ENCODE assay signal across 9 cellular contexts in genomic region chr16:68529931-68530667, GRCh38. TPM values are rescaled to one million over a fixed set of nuclear protein-coding genes. Genes with fewer than 3 reads are reported as not detected.
DNase-seq lines count a peak whose midpoint lies in the region; ATAC-seq and TF ChIP-seq lines count a peak whose summit lies in the region.
"Had no signal": no experiment of that assay in that cellular context is flagged by ENCODE, and none has a peak within 500 bp of the region (broad histone marks: within the 10 kb centered on the region; RNA-seq: fewer than 3 reads in every experiment).

No MANE protein-coding gene starts in this region.

- peak overlapping the region; percentile 87 to 95 (median 91) for H3K4me3 Mint-ChIP-seq in CD4-positive, alpha-beta memory T cell
- peak overlapping the region; percentile 95 for H3K4me3 Mint-ChIP-seq in activated T-helper 17 cell treated with anti-CD3 and anti-CD28 coated beads, Interleukin-2, amount 50 U/mL, for 72 hours
- peak overlapping the region; percentile 80 for H3K4me3 Mint-ChIP-seq in natural killer cell treated with Interleukin-12 subunit alpha and Interleukin-12 subunit beta and Interleukin-15 and Interleukin-18, amount 100 ng/mL, for 72 hours

- POLR2A ChIA-PET in CD4-positive, alpha-beta memory T cell (lab: Charles Lee; ENCODE audit: partially characterized antibody): interaction anchor here (1.0 to 5.6 kb wide), 4 partner anchors 9 to 603 kb away, joined by 4 to 54 read pairs (median 4); partner anchors contain the start of genes CHTF8, SMPD3, UTP4 and ZFP90
- POLR2A ChIA-PET in Panc1 (lab: Charles Lee): interaction anchor here (0.6 kb wide), 1 partner anchor 33 kb away, joined by 3 read pairs; no protein-coding TSS in a partner anchor

- in situ Hi-C loops in Panc1 (cut with HindIII; ENCODE audit: low pct_unique_long_range_greater_than_20kb, low sequenced_read_pairs): no loop called here

- no peaks in the 10 kb centered on the region for H3K27me3 Mint-ChIP-seq in CD4-positive, alpha-beta memory T cell
- H3K27me3 Mint-ChIP-seq in activated T-helper 17 cell treated with anti-CD3 and anti-CD28 coated beads, Interleukin-2, amount 50 U/mL, for 72 hours: no peaks in the 10 kb centered on the region
- H3K27me3 Mint-ChIP-seq in natural killer cell treated with Interleukin-12 subunit alpha and Interleukin-12 subunit beta and Interleukin-15 and Interleukin-18, amount 100 ng/mL, for 72 hours: peaks cover 0 to 8% of the 10 kb centered on the region in 2 donors

- H3K9me3 ChIP-seq in CD4-positive, alpha-beta memory T cell (ENCODE audit: control insufficient read depth in 1 of 2, low read length in 2 of 2): no peaks in the 10 kb centered on the region
- H3K9me3 ChIP-seq in Panc1 (ENCODE audit: control insufficient read depth, insufficient read depth, low read depth, low read length): no peaks in the 10 kb centered on the region

- CTCF ChIA-PET in CD4-positive, alpha-beta memory T cell (lab: Charles Lee; ENCODE audit: partially characterized antibody): interaction anchor here (0.6 to 6.6 kb wide), 10 partner anchors 9 to 593 kb away, joined by 3 to 61 read pairs (median 16); partner anchors contain the start of genes TANGO6 and ZFP90
- CTCF ChIA-PET in Panc1 (lab: Charles Lee): interaction anchor here (0.6 to 2.3 kb wide), 5 partner anchors 9 to 461 kb away, joined by 3 to 10 read pairs (median 4); no protein-coding TSS in a partner anchor

- peak overlapping the region; percentile 36 to 79 for H3K4me3 ChIP-seq in CD4-positive, alpha-beta memory T cell (ENCODE audit: low read length in 2 of 2)
- peak overlapping the region; percentile 73 to 74 for H3K4me3 ChIP-seq in Panc1 (ENCODE audit: low read depth in 2 of 2, low read length in 2 of 2)

- peaks cover 21% of the 10 kb centered on the region for H3K4me1 ChIP-seq in CD4-positive, alpha-beta memory T cell (ENCODE audit: insufficient read depth, low read length)
- no peaks in the 10 kb centered on the region; the same call in 1 of the 2 replicates for H3K4me1 ChIP-seq in Panc1 (ENCODE audit: control insufficient read depth, insufficient read depth, low read length)

- H3K9me3 Mint-ChIP-seq in CD4-positive, alpha-beta memory T cell: peaks cover 0 to 2% (median 0%) of the 10 kb centered on the region in 8 donors
- H3K9me3 Mint-ChIP-seq in activated T-helper 17 cell treated with anti-CD3 and anti-CD28 coated beads, Interleukin-2, amount 50 U/mL, for 72 hours: no peaks in the 10 kb centered on the region
- H3K9me3 Mint-ChIP-seq in natural killer cell treated with Interleukin-12 subunit alpha and Interleukin-12 subunit beta and Interleukin-15 and Interleukin-18, amount 100 ng/mL, for 72 hours: no peaks in the 10 kb centered on the region

- DNase-seq in CD4-positive, alpha-beta memory T cell: peak; percentile 86 to 91 (median 87)
- peak; percentile 94 for DNase-seq in HuH-7.5 (ENCODE audit: low spot score)
- DNase-seq in Panc1 (ENCODE audit: low read depth, low spot score): peak; percentile 47
- DNase-seq in fibroblast of peridontal ligament (ENCODE audit: extremely low read depth): peak; percentile 77
- peak; percentile 87 for DNase-seq in natural killer cell treated with Interleukin-12 subunit alpha and Interleukin-12 subunit beta and Interleukin-15 and Interleukin-18, amount 100 ng/mL, for 72 hours (ENCODE audit: low spot score)
- peak; percentile 80 to 90 (median 84) for DNase-seq in stimulated activated naive CD4-positive, alpha-beta T cell (lab: John Stamatoyannopoulos, UW)

- BruUV-seq in Panc1 (replicated peaks; lab: Mats Ljungman, UMichigan): no TSS peak

- intact Hi-C loops in CD4-positive, alpha-beta memory T cell (cut with micrococcal nuclease): loop anchor here (1.0 to 5.0 kb wide), 5 partner anchors 9 to 657 kb away; partner anchors contain the start of genes SNTB2 and ZFP90
- intact Hi-C loops in Panc1 (cut with micrococcal nuclease; ENCODE audit: unreplicated experiment): loop anchor here (10.0 kb wide), 1 partner anchor 175 kb away; no protein-coding TSS in a partner anchor

- H3K27me3 ChIP-seq in CD4-positive, alpha-beta memory T cell (ENCODE audit: insufficient read depth, low read length): no peaks in the 10 kb centered on the region
- H3K27me3 ChIP-seq in Panc1 (ENCODE audit: control insufficient read depth, insufficient read depth, low read length): no peaks in the 10 kb centered on the region

- peaks cover 0 to 9% of the 10 kb centered on the region in 2 donors for H3K36me3 Mint-ChIP-seq in CD4-positive, alpha-beta memory T cell
- peaks cover 6% of the 10 kb centered on the region for H3K36me3 Mint-ChIP-seq in activated T-helper 17 cell treated with anti-CD3 and anti-CD28 coated beads, Interleukin-2, amount 50 U/mL, for 72 hours (ENCODE audit: low read depth)
- no peaks in the 10 kb centered on the region for H3K36me3 Mint-ChIP-seq in natural killer cell treated with Interleukin-12 subunit alpha and Interleukin-12 subunit beta and Interleukin-15 and Interleukin-18, amount 100 ng/mL, for 72 hours

- peak overlapping the region; percentile 45 for H3K27ac ChIP-seq in CD4-positive, alpha-beta memory T cell (ENCODE audit: low read depth, low read length)
- H3K27ac ChIP-seq in Panc1 (ENCODE audit: low read length): peak overlapping the region; percentile 74
- H3K27ac ChIP-seq: epithelial cell of prostate had no signal

- peak; percentile 75 for ATAC-seq in GM21381 (IDR thresholded peaks at IDR 0.05; ENCODE audit: unreplicated experiment)
- peak; percentile 98 for ATAC-seq in Panc1
- peak; percentile 96 for ATAC-seq in activated T-helper 17 cell treated with anti-CD3 and anti-CD28 coated beads, Interleukin-2, amount 50 U/mL, for 72 hours (replicated peaks)
- ATAC-seq in natural killer cell treated with Interleukin-12 subunit alpha and Interleukin-12 subunit beta and Interleukin-15 and Interleukin-18, amount 100 ng/mL, for 72 hours: peak; percentile 93

- TF ChIP-seq CTCF in Panc1 (IDR thresholded peaks at IDR 0.05): no peak

- H3K4me1 Mint-ChIP-seq in CD4-positive, alpha-beta memory T cell: peaks cover 12 to 26% (median 21%) of the 10 kb centered on the region in 4 donors
- peaks cover 10% of the 10 kb centered on the region for H3K4me1 Mint-ChIP-seq in activated T-helper 17 cell treated with anti-CD3 and anti-CD28 coated beads, Interleukin-2, amount 50 U/mL, for 72 hours
- peaks cover 15 to 21% of the 10 kb centered on the region in 2 donors for H3K4me1 Mint-ChIP-seq in natural killer cell treated with Interleukin-12 subunit alpha and Interleukin-12 subunit beta and Interleukin-15 and Interleukin-18, amount 100 ng/mL, for 72 hours (ENCODE audit: low read depth in 2 of 2)

- no peaks in the 10 kb centered on the region for H3K36me3 ChIP-seq in CD4-positive, alpha-beta memory T cell (ENCODE audit: insufficient read depth, low read length)
- H3K36me3 ChIP-seq in Panc1 (ENCODE audit: control insufficient read depth, insufficient read depth, low read length): no peaks in the 10 kb centered on the region

- H3K27ac Mint-ChIP-seq in CD4-positive, alpha-beta memory T cell: peak overlapping the region; percentile 85 to 97 (median 90)
- H3K27ac Mint-ChIP-seq in activated T-helper 17 cell treated with anti-CD3 and anti-CD28 coated beads, Interleukin-2, amount 50 U/mL, for 72 hours: peak overlapping the region; percentile 90
- H3K27ac Mint-ChIP-seq in natural killer cell treated with Interleukin-12 subunit alpha and Interleukin-12 subunit beta and Interleukin-15 and Interleukin-18, amount 100 ng/mL, for 72 hours: peak overlapping the region in 1 of 2 donors; percentile 62

RNA-seq across cellular contexts. Expression of gene ZFP90, which starts 9.0 kb away (rescaled TPM):
- 10 to 100 TPM; 53.6 to 55.3 TPM for total RNA-seq in CD4-positive, alpha-beta memory T cell
- polyA plus RNA-seq in CD4-positive, alpha-beta memory T cell: 10 to 100 TPM; 20.2 to 26.4 TPM
- total RNA-seq in Panc1 (2021; ENCODE audit: unreplicated experiment): 16.8 TPM
- polyA plus RNA-seq in Panc1 (2012; ENCODE audit: insufficient read length): 15.8 TPM
- total RNA-seq in activated T-helper 17 cell treated with anti-CD3 and anti-CD28 coated beads, Interleukin-2, amount 50 U/mL, for 72 hours: 10 to 100 TPM; 26.5 to 30.5 TPM
- total RNA-seq in natural killer cell treated with Interleukin-12 subunit alpha and Interleukin-12 subunit beta and Interleukin-15 and Interleukin-18, amount 100 ng/mL, for 72 hours: 10 to 100 TPM; 21.5 to 29.8 TPM

Comparison
In these comparisons a context has a peak if more than half of its experiments do, and no peak if none do; other contexts are left out.
1. Peak in every context shown above with its lines: DNase-seq, ATAC-seq, H3K4me3 ChIP-seq and H3K27ac ChIP-seq.